Comparison of ENCODE assay signal across 8 cellular contexts in genomic region chr2:112627060-112628040, GRCh38. TPM values are rescaled to one million over a fixed set of nuclear protein-coding genes. Genes with fewer than 3 reads are reported as not detected.
DNase-seq lines count a peak whose midpoint lies in the region; ATAC-seq, FAIRE-seq and TF ChIP-seq lines count a peak whose summit lies in the region.

No MANE protein-coding gene starts in this region.

- POLR2A ChIA-PET in CD8-positive, alpha-beta memory T cell (lab: Charles Lee): interaction anchor here (0.5 to 1.5 kb wide), 3 partner anchors 18 to 102 kb away, joined by 3 to 9 read pairs (median 4); partner anchors contain the start of gene SLC20A1
- POLR2A ChIA-PET in HepG2 (lab: Yijun Ruan, JAX): interaction anchor here (1.3 to 2.5 kb wide), 4 partner anchors 14 to 99 kb away, joined by 3 to 29 read pairs (median 8); partner anchors contain the start of gene SLC20A1

- H4K20me1 ChIP-seq in HepG2 (ENCODE audit: insufficient read depth, low read length): no peaks in the 10 kb centered on the region

- in situ Hi-C loops in HepG2 (cut with HindIII; ENCODE audit: extremely low pct_ligation_motif_present, low pct_unique_long_range_greater_than_20kb): loop anchor here (5.0 kb wide), 2 partner anchors 60 to 95 kb away; partner anchors contain the start of gene NT5DC4

- peaks cover 80% of the 10 kb centered on the region for H3K4me1 ChIP-seq in CD8-positive, alpha-beta memory T cell (ENCODE audit: insufficient read depth, low read length)
- H3K4me1 ChIP-seq in breast epithelium (peaks cover 0 to 14% of the 10 kb centered on the region in 2 donors), HepG2 (ENCODE audit: insufficient read depth, low read length) (peaks cover 41% of the 10 kb centered on the region), tibial nerve (peaks cover 0 to 33% (median 17%) of the 10 kb centered on the region in 4 donors)

- no peak for TF ChIP-seq EP300 in HepG2 (IDR thresholded peaks at IDR 0.05; ENCODE audit: low read depth in 2 of 2, low read length in 2 of 2)
- no peak for TF ChIP-seq EP300 in HepG2 (CRISPR knock-in tag; IDR thresholded peaks at IDR 0.05; ENCODE audit: borderline replicate concordance)
- TF ChIP-seq EP300 in tibial nerve (IDR thresholded peaks at IDR 0.05): peak in 1 of 2 donors; percentile 59

- no peak for TF ChIP-seq RAD21 in HepG2 (CRISPR knock-in tag; IDR thresholded peaks at IDR 0.05)

- no peak for DNase-seq in CD8-positive, alpha-beta memory T cell
- DNase-seq in NOMO-1 treated with DMSO at 0.1 percent for 48 hours (lab: John Stamatoyannopoulos, UW; ENCODE audit: unreplicated experiment): peak; percentile 64
- DNase-seq in breast epithelium (ENCODE audit: low spot score in 2 of 2): peak in 1 of 2 donors; percentile 47
- no peak for DNase-seq in HepG2 (ENCODE audit: low spot score)
- peak in 1 of 2 donors; percentile 61 for DNase-seq in tibial nerve (ENCODE audit: low spot score in 2 of 2)
- no peak for DNase-seq in NCI-H82 treated with DMSO at 0.1 percent for 48 hours (lab: John Stamatoyannopoulos, UW; ENCODE audit: unreplicated experiment)
- DNase-seq in HT-29 (ENCODE audit: low spot score): no peak

- H3K27me3 Mint-ChIP-seq in CD8-positive, alpha-beta memory T cell: peaks cover 0 to 2% of the 10 kb centered on the region in 2 donors

- TF ChIP-seq CTCF in breast epithelium (IDR thresholded peaks at IDR 0.05): no peak
- no peak for TF ChIP-seq CTCF in HepG2 (CRISPR knock-in tag; IDR thresholded peaks at IDR 0.05)
- no peak for TF ChIP-seq CTCF in tibial nerve (IDR thresholded peaks at IDR 0.05)

- ATAC-seq in HepG2 (no peak), HG03095 (IDR thresholded peaks at IDR 0.05; ENCODE audit: unreplicated experiment) (no peak)

- H3K9ac ChIP-seq in HepG2 (ENCODE audit: insufficient read depth, low read depth, low read length): no peak overlapping the region

- no peaks in the 10 kb centered on the region for H3K9me3 ChIP-seq in CD8-positive, alpha-beta memory T cell (ENCODE audit: low read length)
- H3K9me3 ChIP-seq in breast epithelium (no peaks in the 10 kb centered on the region), HepG2 (ENCODE audit: low read length) (no peaks in the 10 kb centered on the region), tibial nerve (no peaks in the 10 kb centered on the region)

- H3K36me3 ChIP-seq in CD8-positive, alpha-beta memory T cell (ENCODE audit: insufficient read depth, low read length): no peaks in the 10 kb centered on the region
- no peaks in the 10 kb centered on the region for H3K36me3 ChIP-seq in breast epithelium
- H3K36me3 ChIP-seq in HepG2 (replicated peaks in 1 of 2; ENCODE audit: control insufficient read depth in 1 of 2, insufficient read depth in 2 of 2, low read length in 2 of 2): no peaks in the 10 kb centered on the region
- no peaks in the 10 kb centered on the region for H3K36me3 ChIP-seq in tibial nerve

- BruUV-seq in HepG2 (replicated peaks; lab: Mats Ljungman, UMichigan): no TSS peak

- H3K27me3 ChIP-seq in CD8-positive, alpha-beta memory T cell (ENCODE audit: insufficient read depth, low read length, poor library complexity, severe bottlenecking): no peaks in the 10 kb centered on the region
- H3K27me3 ChIP-seq in breast epithelium: no peaks in the 10 kb centered on the region
- H3K27me3 ChIP-seq in HepG2 (ENCODE audit: control insufficient read depth in 1 of 2, insufficient read depth in 2 of 2, low read length in 2 of 2): peaks cover 0 to 28% of the 10 kb centered on the region in 2 experiments; a peak in 3 of 5 replicates
- no peaks in the 10 kb centered on the region for H3K27me3 ChIP-seq in tibial nerve

- peak overlapping the region in 7 of 8 donors; percentile 79 to 96 (median 88) for H3K27ac Mint-ChIP-seq in CD8-positive, alpha-beta memory T cell

- FAIRE-seq in HepG2 (lab: Jason Lieb, UNC): no peak

- H3K4me1 Mint-ChIP-seq in CD8-positive, alpha-beta memory T cell: peaks cover 74 to 85% (median 82%) of the 10 kb centered on the region in 3 donors

- peak overlapping the region; percentile 58 for H3K4me3 ChIP-seq in CD8-positive, alpha-beta memory T cell (ENCODE audit: low read length)
- H3K4me3 ChIP-seq in breast epithelium: peak overlapping the region in 1 of 3 donors; percentile 51
- no peak overlapping the region for H3K4me3 ChIP-seq in HepG2 (replicated peaks in 1 of 3; ENCODE audit: insufficient read depth in 1 of 3, low read depth in 2 of 3, low read length in 3 of 3)
- no peak overlapping the region for H3K4me3 ChIP-seq in tibial nerve

- no peak overlapping the region for H2AFZ ChIP-seq in HepG2 (ENCODE audit: low read length)

- CTCF ChIA-PET in CD8-positive, alpha-beta memory T cell (lab: Charles Lee): interaction anchor here (0.6 to 12.6 kb wide), 16 partner anchors 8 to 104 kb away, joined by 3 to 147 read pairs (median 7); partner anchors contain the start of gene SLC20A1
- CTCF ChIA-PET in HepG2 (lab: Yijun Ruan, JAX; ENCODE audit: low intra/inter-chr PET ratio, low total read pairs): interaction anchor here (1.2 to 7.3 kb wide), 4 partner anchors 22 to 99 kb away, joined by 3 to 113 read pairs (median 20); no protein-coding TSS in a partner anchor

- H3K27ac ChIP-seq in CD8-positive, alpha-beta memory T cell (ENCODE audit: low read depth, low read length): no peak overlapping the region
- H3K27ac ChIP-seq in breast epithelium (peak overlapping the region; percentile 75 to 93), HepG2 (ENCODE audit: extremely low read length, insufficient read depth, low read length) (no peak overlapping the region), tibial nerve (peak overlapping the region; percentile 6 to 78 (median 34))

- H3K9me3 Mint-ChIP-seq in CD8-positive, alpha-beta memory T cell: peaks cover 0 to 4% (median 0%) of the 10 kb centered on the region in 5 donors

- peaks cover 0 to 3% (median 2%) of the 10 kb centered on the region in 3 donors for H3K36me3 Mint-ChIP-seq in CD8-positive, alpha-beta memory T cell

- no peaks in the 10 kb centered on the region for H3K79me2 ChIP-seq in HepG2 (ENCODE audit: insufficient read depth, low read length)

- 22% methylated on average over 10 of the region's 10 CpGs for WGBS in HepG2 (ENCODE audit: low lambda C conversion rate)
- 38 to 39% methylated on average over 10 of the region's 10 CpGs for WGBS in tibial nerve, 2 donors

- peak overlapping the region; percentile 64 to 88 (median 72) for H3K4me3 Mint-ChIP-seq in CD8-positive, alpha-beta memory T cell

- intact Hi-C loops in breast epithelium (cut with DNase I; ENCODE audit: low total_unique reads): loop anchor here (5.0 to 10.0 kb wide), 2 partner anchors 65 to 327 kb away; no protein-coding TSS in a partner anchor
- intact Hi-C loops in HepG2 (cut with micrococcal nuclease; ENCODE audit: unreplicated experiment): loop anchor here (2.0 kb wide), 1 partner anchor 17 kb away; the partner anchor contains the start of gene SLC20A1

- peak overlapping the region; percentile 34; the same call in 1 of the 2 replicates for H3K4me2 ChIP-seq in HepG2 (ENCODE audit: low read depth, low read length)

- TF ChIP-seq POLR2A in breast epithelium (IDR thresholded peaks at IDR 0.05): no peak
- no peak for TF ChIP-seq POLR2A in HepG2 (IDR thresholded peaks at IDR 0.05; ENCODE audit: insufficient read depth in 1 of 2, low read depth in 2 of 2, low read length in 2 of 2)
- TF ChIP-seq POLR2A in tibial nerve (IDR thresholded peaks at IDR 0.05): no peak

RNA-seq across cellular contexts. Expression of gene SLC20A1, which starts 18.4 kb away (rescaled TPM):
- total RNA-seq in CD8-positive, alpha-beta memory T cell: 100 to 1,000 TPM; 102 to 105 TPM
- polyA plus RNA-seq in CD8-positive, alpha-beta memory T cell: 68.0 TPM
- total RNA-seq in breast epithelium: 10 to 100 TPM; 26.1 to 46.8 (median 42.6) TPM
- 60.1 and 85.9 TPM in 2 replicates for total RNA-seq in HepG2 (2016; rRNA removed; fragmentation: Illumina TruSeq; extraction: Trizol)
- 12.7 and 13.6 TPM in 2 replicates for total RNA-seq in HepG2 (2016; cell fraction: cytosol; rRNA removed; fragmentation: Illumina TruSeq; extraction: Trizol; ENCODE audit: low read depth)
- total RNA-seq in HepG2 (2016; cell fraction: insoluble cytoplasmic fraction; rRNA removed; fragmentation: Illumina TruSeq; extraction: Trizol): 58.0 and 89.3 TPM in 2 replicates
- total RNA-seq in HepG2 (2016; cell fraction: membrane; rRNA removed; fragmentation: Illumina TruSeq; extraction: Trizol): 41.9 and 44.0 TPM in 2 replicates
- total RNA-seq in HepG2 (2016; cell fraction: nucleus; rRNA removed; fragmentation: Illumina TruSeq; extraction: Trizol): 130 and 144 TPM in 2 replicates
- 54.0 and 70.6 TPM in 2 replicates for polyA plus RNA-seq in HepG2 (2011; rRNA removed)
- polyA plus RNA-seq in HepG2 (2011; cell fraction: cytosol; rRNA removed): 47.5 and 83.7 TPM in 2 replicates
- polyA plus RNA-seq in HepG2 (2011; cell fraction: nucleus; rRNA removed): 80.6 and 124 TPM in 2 replicates
- polyA plus RNA-seq in HepG2 (2012): 121 and 142 TPM in 2 replicates
- polyA plus RNA-seq in HepG2 (2016; cell fraction: cytosol; fragmentation: Illumina TruSeq; extraction: Trizol; ENCODE audit: low read depth): 7.3 and 8.2 TPM in 2 replicates
- 42.8 and 44.4 TPM in 2 replicates for polyA plus RNA-seq in HepG2 (2016; cell fraction: insoluble cytoplasmic fraction; fragmentation: Illumina TruSeq; extraction: Trizol; ENCODE audit: low read depth)
- polyA plus RNA-seq in HepG2 (2016; cell fraction: membrane; fragmentation: Illumina TruSeq; extraction: Trizol; ENCODE audit: low read depth): 21.0 and 21.5 TPM in 2 replicates
- polyA plus RNA-seq in HepG2 (2016; cell fraction: nucleus; fragmentation: Illumina TruSeq; extraction: Trizol; ENCODE audit: insufficient read depth, low read depth): 155 and 157 TPM in 2 replicates
- polyA minus RNA-seq in HepG2 (2011; rRNA and poly(A)+ RNA removed; ENCODE audit: low replicate concordance): 36.0 and 75.9 TPM in 2 replicates
- 63.7 and 90.7 TPM in 2 replicates for polyA minus RNA-seq in HepG2 (2011; cell fraction: cytosol; rRNA and poly(A)+ RNA removed)
- polyA minus RNA-seq in HepG2 (2011; cell fraction: nucleus; rRNA and poly(A)+ RNA removed): 154 and 209 TPM in 2 replicates
- total RNA-seq in tibial nerve: 10 to 100 TPM; 19.3 to 50.5 (median 32.8) TPM
- 30.3 and 32.7 TPM in 2 replicates for total RNA-seq in HT-29 (2014; rRNA removed; shearing (Covaris generic))

RNA-seq across cellular contexts. Expression of gene CHCHD5, which starts 42.9 kb away (rescaled TPM):
- 10 to 100 TPM; 33.1 to 36.6 TPM for total RNA-seq in CD8-positive, alpha-beta memory T cell
- 41.8 TPM for polyA plus RNA-seq in CD8-positive, alpha-beta memory T cell
- total RNA-seq in breast epithelium: 10 to 100 TPM; 19.0 to 20.2 (median 19.5) TPM
- 22.8 and 23.9 TPM in 2 replicates for total RNA-seq in HepG2 (2016; rRNA removed; fragmentation: Illumina TruSeq; extraction: Trizol)
- total RNA-seq in HepG2 (2016; cell fraction: cytosol; rRNA removed; fragmentation: Illumina TruSeq; extraction: Trizol; ENCODE audit: low read depth): 27.4 and 35.9 TPM in 2 replicates
- 21.3 and 24.7 TPM in 2 replicates for total RNA-seq in HepG2 (2016; cell fraction: insoluble cytoplasmic fraction; rRNA removed; fragmentation: Illumina TruSeq; extraction: Trizol)
- 27.3 and 31.8 TPM in 2 replicates for total RNA-seq in HepG2 (2016; cell fraction: membrane; rRNA removed; fragmentation: Illumina TruSeq; extraction: Trizol)
- 13.0 and 14.1 TPM in 2 replicates for total RNA-seq in HepG2 (2016; cell fraction: nucleus; rRNA removed; fragmentation: Illumina TruSeq; extraction: Trizol)
- polyA plus RNA-seq in HepG2 (2011; rRNA removed): 19.0 and 22.7 TPM in 2 replicates
- 20.8 and 43.9 TPM in 2 replicates for polyA plus RNA-seq in HepG2 (2011; cell fraction: cytosol; rRNA removed)
- 36.4 and 41.5 TPM in 2 replicates for polyA plus RNA-seq in HepG2 (2011; cell fraction: nucleus; rRNA removed)
- 27.5 and 32.7 TPM in 2 replicates for polyA plus RNA-seq in HepG2 (2012)
- 44.4 and 53.5 TPM in 2 replicates for polyA plus RNA-seq in HepG2 (2016; cell fraction: cytosol; fragmentation: Illumina TruSeq; extraction: Trizol; ENCODE audit: low read depth)
- polyA plus RNA-seq in HepG2 (2016; cell fraction: insoluble cytoplasmic fraction; fragmentation: Illumina TruSeq; extraction: Trizol; ENCODE audit: low read depth): 36.8 and 37.7 TPM in 2 replicates
- 42.6 and 49.8 TPM in 2 replicates for polyA plus RNA-seq in HepG2 (2016; cell fraction: membrane; fragmentation: Illumina TruSeq; extraction: Trizol; ENCODE audit: low read depth)
- 30.3 TPM in 2 replicates for polyA plus RNA-seq in HepG2 (2016; cell fraction: nucleus; fragmentation: Illumina TruSeq; extraction: Trizol; ENCODE audit: insufficient read depth, low read depth)
- polyA minus RNA-seq in HepG2 (2011; rRNA and poly(A)+ RNA removed; ENCODE audit: low replicate concordance): 8.7 and 43.9 TPM in 2 replicates
- 12.2 and 12.4 TPM in 2 replicates for polyA minus RNA-seq in HepG2 (2011; cell fraction: cytosol; rRNA and poly(A)+ RNA removed)
- 10.4 and 12.4 TPM in 2 replicates for polyA minus RNA-seq in HepG2 (2011; cell fraction: nucleus; rRNA and poly(A)+ RNA removed)
- 10 to 100 TPM in 3 of 4 donors, 1 to 10 TPM in 1; 4.3 to 30.6 (median 17.9) TPM for total RNA-seq in tibial nerve
- total RNA-seq in HT-29 (2014; rRNA removed; shearing (Covaris generic)): 24.7 and 36.1 TPM in 2 replicates

Comparison
In these comparisons a context has a peak if more than half of its experiments do, and no peak if none do; other contexts are left out.
1. H3K27ac ChIP-seq: peak in breast epithelium (2 of 2) and tibial nerve (4 of 4); none in CD8-positive, alpha-beta memory T cell (single experiment) and HepG2 (single experiment).